In the genomic region with DNA sequence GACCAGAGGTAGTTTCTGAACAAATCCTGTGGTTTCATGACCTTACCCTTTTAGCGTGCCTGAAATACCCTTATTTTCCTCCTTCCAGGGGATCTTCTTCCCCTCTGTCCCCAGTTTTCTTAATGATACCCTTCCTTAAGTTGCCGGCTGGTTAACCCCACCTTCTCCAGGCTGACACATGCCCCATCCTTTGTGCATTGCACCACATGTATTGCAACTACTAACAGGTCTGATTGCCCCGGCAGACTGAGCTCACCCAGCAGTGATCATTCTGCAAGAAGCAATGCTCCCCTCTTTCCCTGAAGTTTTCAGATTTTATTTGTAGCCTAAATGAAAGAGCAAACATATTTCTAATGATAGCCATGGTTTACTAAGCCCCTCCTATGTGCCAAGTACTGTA, we compare ENCODE assay signal across 26 cellular contexts.
DNase-seq lines count a peak whose midpoint lies in the region; TF ChIP-seq lines count a peak whose summit lies in the region.
"Had no signal": no experiment of that assay in that cellular context is flagged by ENCODE, and none has a peak within 500 bp of the region (broad histone marks: within the 10 kb centered on the region; RNA-seq: fewer than 3 reads in every experiment).

No MANE protein-coding gene starts in this region.

- no peak for TF ChIP-seq CTCF in neural progenitor cell (IDR thresholded peaks at IDR 0.05)

- no peak overlapping the region for H3K4me2 ChIP-seq in neural progenitor cell

- H3K9ac ChIP-seq in neural progenitor cell: no peak overlapping the region
- H3K9ac ChIP-seq: GM23248 had no signal

- peaks cover 40% of the 10 kb centered on the region for H4K20me1 ChIP-seq in neural progenitor cell (ENCODE audit: low read depth)

- no peak overlapping the region for H2AFZ ChIP-seq in neural progenitor cell (replicated peaks)
- H2AFZ ChIP-seq: GM23248 had no signal

- no peaks in the 10 kb centered on the region for H3K4me1 ChIP-seq in neural progenitor cell
- H3K4me1 ChIP-seq: Caco-2, HAP-1, SJSA1 had no signal

- peaks cover 99% of the 10 kb centered on the region for H3K79me2 ChIP-seq in neural progenitor cell (ENCODE audit: low read depth)

- H3K9me3 Mint-ChIP-seq in neural progenitor cell: peaks cover 43% of the 10 kb centered on the region

- H3K4me3 ChIP-seq in neural progenitor cell: no peak overlapping the region
- H3K4me3 ChIP-seq: GM23248, HAP-1, MG63, SJSA1 had no signal

- H3K27me3 Mint-ChIP-seq in neural progenitor cell (ENCODE audit: insufficient read depth, low read depth): peaks cover 4% of the 10 kb centered on the region

- H3K36me3 ChIP-seq in neural progenitor cell: peaks cover 10% of the 10 kb centered on the region
- H3K36me3 ChIP-seq: BE2C, MG63 had no signal

- H3K27ac Mint-ChIP-seq in neural progenitor cell: peak overlapping the region; percentile 9
- H3K27ac Mint-ChIP-seq: HFFc6 had no signal

- no peaks in the 10 kb centered on the region for H3F3A ChIP-seq in neural progenitor cell (ENCODE audit: low read depth)

- H3K9me3 ChIP-seq in neural progenitor cell (ENCODE audit: low read depth): no peaks in the 10 kb centered on the region
- H3K9me3 ChIP-seq: BE2C, Caco-2 had no signal

- peaks cover 71% of the 10 kb centered on the region for H3K36me3 Mint-ChIP-seq in neural progenitor cell

- no peak overlapping the region for H3K4me3 Mint-ChIP-seq in neural progenitor cell
- H3K4me3 Mint-ChIP-seq: HFFc6 had no signal

- H3K27me3 ChIP-seq in neural progenitor cell: no peaks in the 10 kb centered on the region
- H3K27me3 ChIP-seq: BE2C, MG63, SJSA1 had no signal

- DNase-seq in SKM-1 (lab: John Stamatoyannopoulos, UW; ENCODE audit: unreplicated experiment): peak; percentile 35
- DNase-seq in SKM-1 treated with dmso at 0.1 percent for 144 hours (lab: John Stamatoyannopoulos, UW; ENCODE audit: unreplicated experiment): no peak
- DNase-seq in MV-4-11 (lab: John Stamatoyannopoulos, UW): peak; percentile 7
- DNase-seq in NOMO-1 treated with dmso at 0.1 percent for 144 hours (lab: John Stamatoyannopoulos, UW; ENCODE audit: unreplicated experiment): peak; percentile 50
- DNase-seq in neural progenitor cell (ENCODE audit: low spot score): no peak
- no peak for DNase-seq in caudate nucleus (lab: John Stamatoyannopoulos, UW)
- DNase-seq in COR-L47 (lab: John Stamatoyannopoulos, UW): no peak
- DNase-seq in occipital lobe (lab: John Stamatoyannopoulos, UW): no peak
- DNase-seq: 8988T, ACHN, BE2C, Caco-2, GM23248, HFFc6, IMR-90, KG1, MG63, NCI-H1105, NCI-H1436 treated with DMSO at 0.1 percent for 48 hours, NCI-H1930, NCI-H510A, NCI-H69, PC-3, T-helper 1 cell had no signal

- no peak overlapping the region for H3K27ac ChIP-seq in neural progenitor cell
- H3K27ac ChIP-seq in caudate nucleus (ENCODE audit: low read depth, low read length): no peak overlapping the region
- H3K27ac ChIP-seq: GM23248, SJSA1 had no signal

- H3K4me1 Mint-ChIP-seq in neural progenitor cell: peaks cover 2% of the 10 kb centered on the region

Comparison
In these comparisons a context has a peak if more than half of its experiments do, and no peak if none do; other contexts are left out.
1. DNase-seq: peak in SKM-1 (single experiment), MV-4-11 (single experiment) and NOMO-1 treated with dmso at 0.1 percent for 144 hours (single experiment); none in SKM-1 treated with dmso at 0.1 percent for 144 hours (single experiment), neural progenitor cell (single experiment), caudate nucleus (0 of 61), COR-L47 (single experiment) and occipital lobe (single experiment).